Comparison of ENCODE assay signal across 8 cellular contexts in genomic region chr7:116930156-116930913, GRCh38. TPM values are rescaled to one million over a fixed set of nuclear protein-coding genes. Genes with fewer than 3 reads are reported as not detected.
A peak's percentile ranks its signal among the peaks of the same experiment; 100 is the strongest.
DNase-seq lines count a peak whose midpoint lies in the region; ATAC-seq and TF ChIP-seq lines count a peak whose summit lies in the region.

No MANE protein-coding gene starts in this region.

- peaks cover 3% of the 10 kb centered on the region; the same call in 1 of the 2 replicates for H3K4me1 ChIP-seq in Caco-2

- no peaks in the 10 kb centered on the region for H3K36me3 Mint-ChIP-seq in Caco-2 (ENCODE audit: insufficient read depth, unreplicated experiment)

- no peaks in the 10 kb centered on the region for H3K27me3 ChIP-seq in Caco-2 (replicated peaks; ENCODE audit: control insufficient read depth, insufficient read depth, low read length)

- TF ChIP-seq CTCF in Caco-2 (IDR thresholded peaks at IDR 0.05; ENCODE audit: insufficient read depth in 1 of 2, low read depth in 1 of 2, low read length in 1 of 2, severe bottlenecking in 1 of 2, unreplicated experiment in 1 of 2), result peak; percentile 87

- peak; percentile 84 for ATAC-seq in GM21367 (IDR thresholded peaks at IDR 0.05; ENCODE audit: unreplicated experiment)

- H3K27me3 Mint-ChIP-seq in Caco-2 (ENCODE audit: insufficient read depth, unreplicated experiment), result no peaks in the 10 kb centered on the region

- POLR2A ChIA-PET in Caco-2 (lab: Charles Lee), result no interaction called here

- H3K9me3 ChIP-seq in Caco-2, result no peaks in the 10 kb centered on the region

- CTCF ChIA-PET in Caco-2 (lab: Charles Lee), result interaction anchor here (0.6 to 3.7 kb wide), 6 partner anchors 10 to 196 kb away, joined by 3 to 29 read pairs (median 3); partner anchors contain the start of gene ST7

- H3K4me3 ChIP-seq in Caco-2 (ENCODE audit: low read depth, low read length), result no peak overlapping the region

- no peak overlapping the region for H3K4me3 Mint-ChIP-seq in Caco-2 (ENCODE audit: unreplicated experiment)

- intact Hi-C loops in Caco-2 (cut with micrococcal nuclease; ENCODE audit: unreplicated experiment), result loop anchor here (1.0 kb wide), 6 partner anchors 21 to 456 kb away; no protein-coding TSS in a partner anchor

- BruUV-seq in Caco-2 (replicated peaks; lab: Mats Ljungman, UMichigan), result no TSS peak

- H3K36me3 ChIP-seq in Caco-2 (ENCODE audit: control insufficient read depth, insufficient read depth, low read length), result no peaks in the 10 kb centered on the region

- H3K9me3 Mint-ChIP-seq in Caco-2 (ENCODE audit: unreplicated experiment), result no peaks in the 10 kb centered on the region

- DNase-seq in Caco-2 (peak; percentile 85), HT-29 (ENCODE audit: low spot score) (peak; percentile 92), NOMO-1 treated with DMSO at 0.1 percent for 48 hours (lab: John Stamatoyannopoulos, UW; ENCODE audit: unreplicated experiment) (peak; percentile 16), epidermal melanocyte (ENCODE audit: insufficient read length, low spot score) (peak; percentile 73), mucosa of gallbladder (ENCODE audit: low spot score) (peak; percentile 79)
- peak; percentile 23 to 71 (median 49) for DNase-seq in activated CD8-positive, alpha-beta memory T cell treated with anti-CD3 and anti-CD28 coated beads for 48 hours (ENCODE audit: low read depth in 2 of 3, low spot score in 2 of 3)
- DNase-seq in stimulated activated CD8-positive, alpha-beta memory T cell treated with anti-CD3 and anti-CD28 coated beads, Interleukin-7, amount 100 ng/mL, for 1 hour (ENCODE audit: low read depth in 2 of 2), result peak; percentile 52 to 69

- H3K4me1 Mint-ChIP-seq in Caco-2 (ENCODE audit: low read depth, unreplicated experiment), result peaks cover 12% of the 10 kb centered on the region

- H3K27ac Mint-ChIP-seq in Caco-2 (ENCODE audit: unreplicated experiment), result no peak overlapping the region

RNA-seq across cellular contexts. Expression of gene ST7, which starts 23.0 kb away (rescaled TPM):
- total RNA-seq in Caco-2 (2022) (38.2 and 41.6 TPM in 2 replicates), mucosa of gallbladder (22.1 TPM)
- 19.4 and 28.8 TPM in 2 replicates for total RNA-seq in HT-29 (2014; rRNA removed; shearing (Covaris generic))

Comparison
In these comparisons a context has a peak if more than half of its experiments do, and no peak if none do; other contexts are left out.
1. DNase-seq: peak in every context shown above with its lines; median percentile 92 in HT-29; 85 in Caco-2; 79 in mucosa of gallbladder; 73 in epidermal melanocyte; 60 in stimulated activated CD8-positive, alpha-beta memory T cell treated with anti-CD3 and anti-CD28 coated beads, Interleukin-7, amount 100 ng/mL, for 1 hour; 49 in activated CD8-positive, alpha-beta memory T cell treated with anti-CD3 and anti-CD28 coated beads for 48 hours; 16 in NOMO-1 treated with DMSO at 0.1 percent for 48 hours.